19 cellular contexts compared by ENCODE assay signal in genomic region chr12:123096159-123096558, GRCh38. TPM values are rescaled to one million over a fixed set of nuclear protein-coding genes. Genes with fewer than 3 reads are reported as not detected.
A peak's percentile ranks its signal among the peaks of the same experiment; 100 is the strongest.
DNase-seq lines count a peak whose midpoint lies in the region; ATAC-seq, FAIRE-seq and TF ChIP-seq lines count a peak whose summit lies in the region.
"Had no signal": no experiment of that assay in that cellular context is flagged by ENCODE, and none has a peak within 500 bp of the region (broad histone marks: within the 10 kb centered on the region; RNA-seq: fewer than 3 reads in every experiment).

No MANE protein-coding gene starts in this region.

- ATAC-seq in heart left ventricle (no peak), HepG2 (no peak), HG02759 (IDR thresholded peaks at IDR 0.05; ENCODE audit: unreplicated experiment) (no peak), HG03097 (IDR thresholded peaks at IDR 0.05; ENCODE audit: low FRiP score, unreplicated experiment) (no peak)
- ATAC-seq: stimulated activated naive B cell treated with anti-CD40 and anti-IgM and Interleukin-4, amounts not matched to agents 10 μg/mL and 1 μg/mL and 100 μg/mL, for 72 hours had no signal

- H3K4me2 ChIP-seq in HepG2 (ENCODE audit: low read depth, low read length) = no peak overlapping the region
- no peak overlapping the region for H3K4me2 ChIP-seq in hepatocyte

- H3K4me1 ChIP-seq in heart left ventricle (peaks cover 21 to 84% (median 78%) of the 10 kb centered on the region in 12 donors), HepG2 (ENCODE audit: insufficient read depth, low read length) (peaks cover 61% of the 10 kb centered on the region), vagina (peaks cover 47% of the 10 kb centered on the region), hepatocyte (ENCODE audit: insufficient read depth) (peaks cover 15% of the 10 kb centered on the region)
- H3K4me1 ChIP-seq: parathyroid adenoma had no signal

- 72 to 79% (median 77%) methylated on average over 8 of the region's 8 CpGs for WGBS in heart left ventricle, 4 donors
- WGBS in HepG2 (ENCODE audit: low lambda C conversion rate) = 96% methylated on average over 6 of the region's 8 CpGs
- 95% methylated on average over 8 of the region's 8 CpGs for WGBS in hepatocyte (ENCODE audit: low lambda C conversion rate, missing lambda C conversion rate)

- H3K4me3 ChIP-seq in heart left ventricle = no peak overlapping the region
- no peak overlapping the region for H3K4me3 ChIP-seq in HepG2 (replicated peaks in 1 of 3; ENCODE audit: insufficient read depth in 1 of 3, low read depth in 2 of 3, low read length in 3 of 3)
- H3K4me3 ChIP-seq in vagina = no peak overlapping the region
- H3K4me3 ChIP-seq in hepatocyte = no peak overlapping the region
- H3K4me3 ChIP-seq: SK-N-MC had no signal

- no peaks in the 10 kb centered on the region for H3K36me3 ChIP-seq in heart left ventricle
- H3K36me3 ChIP-seq in HepG2 (replicated peaks in 1 of 2; ENCODE audit: control insufficient read depth in 1 of 2, insufficient read depth in 2 of 2, low read length in 2 of 2) = peaks cover 0 to 6% of the 10 kb centered on the region in 2 experiments; a peak in 3 of 5 replicates
- H3K36me3 ChIP-seq in vagina = no peaks in the 10 kb centered on the region
- H3K36me3 ChIP-seq in hepatocyte (replicated peaks; ENCODE audit: insufficient read depth, low read depth) = no peaks in the 10 kb centered on the region

- H3K9ac ChIP-seq in HepG2 (ENCODE audit: insufficient read depth, low read depth, low read length) = no peak overlapping the region
- H3K9ac ChIP-seq: parathyroid adenoma had no signal

- CTCF ChIA-PET in HepG2 (lab: Yijun Ruan, JAX; ENCODE audit: low intra/inter-chr PET ratio, low total read pairs) = no interaction called here

- H2AFZ ChIP-seq in HepG2 (ENCODE audit: low read length) (no peak overlapping the region), hepatocyte (no peak overlapping the region)
- H2AFZ ChIP-seq: parathyroid adenoma had no signal

- TF ChIP-seq EP300 in HepG2 (IDR thresholded peaks at IDR 0.05; ENCODE audit: low read depth in 2 of 2, low read length in 2 of 2) = no peak
- no peak for TF ChIP-seq EP300 in HepG2 (CRISPR knock-in tag; IDR thresholded peaks at IDR 0.05; ENCODE audit: borderline replicate concordance)

- no peak for TF ChIP-seq CTCF in heart left ventricle (IDR thresholded peaks at IDR 0.05)
- no peak for TF ChIP-seq CTCF in HepG2 (CRISPR knock-in tag; IDR thresholded peaks at IDR 0.05)
- TF ChIP-seq CTCF in vagina (IDR thresholded peaks at IDR 0.05) = no peak
- no peak for TF ChIP-seq CTCF in hepatocyte (IDR thresholded peaks at IDR 0.05; ENCODE audit: poor library complexity)

- H3K27me3 ChIP-seq in heart left ventricle (no peaks in the 10 kb centered on the region), HepG2 (ENCODE audit: control insufficient read depth in 1 of 2, insufficient read depth in 2 of 2, low read length in 2 of 2) (no peaks in the 10 kb centered on the region), vagina (no peaks in the 10 kb centered on the region), hepatocyte (no peaks in the 10 kb centered on the region)

- H3K9me3 ChIP-seq in heart left ventricle (no peaks in the 10 kb centered on the region), HepG2 (ENCODE audit: low read length) (no peaks in the 10 kb centered on the region), vagina (no peaks in the 10 kb centered on the region), hepatocyte (ENCODE audit: low read depth) (no peaks in the 10 kb centered on the region)

- H3K9me2 ChIP-seq in hepatocyte (replicated peaks; ENCODE audit: insufficient read depth) = no peaks in the 10 kb centered on the region

- TF ChIP-seq POLR2A in heart left ventricle (IDR thresholded peaks at IDR 0.05) (no peak), HepG2 (IDR thresholded peaks at IDR 0.05; ENCODE audit: insufficient read depth in 1 of 2, low read depth in 2 of 2, low read length in 2 of 2) (no peak), vagina (IDR thresholded peaks at IDR 0.05) (no peak)

- peak overlapping the region in 10 of 12 donors; percentile 78 to 92 (median 86) for H3K27ac ChIP-seq in heart left ventricle
- peak overlapping the region; percentile 74 for H3K27ac ChIP-seq in angular gyrus (ENCODE audit: low read depth, low read length)
- H3K27ac ChIP-seq in HepG2 (ENCODE audit: extremely low read length, insufficient read depth, low read length) = no peak overlapping the region
- H3K27ac ChIP-seq in vagina = peak overlapping the region; percentile 89
- no peak overlapping the region for H3K27ac ChIP-seq in hepatocyte
- H3K27ac ChIP-seq: parathyroid adenoma, SK-N-MC had no signal

- intact Hi-C loops in heart left ventricle (cut with DNase I) = loop anchor here in 3 of 10 donors (5.0 to 10.0 kb wide), 2 partner anchors 34 to 49 kb away; no protein-coding TSS in a partner anchor
- intact Hi-C loops in cardiac septum (cut with DNase I) = loop anchor here (2.0 kb wide), 1 partner anchor 31 kb away; no protein-coding TSS in a partner anchor
- intact Hi-C loops in HepG2 (cut with micrococcal nuclease; ENCODE audit: unreplicated experiment) = no loop called here
- intact Hi-C loops in vagina (cut with DNase I) = no loop called here

- no peaks in the 10 kb centered on the region for H3K79me2 ChIP-seq in HepG2 (ENCODE audit: insufficient read depth, low read length)
- no peaks in the 10 kb centered on the region for H3K79me2 ChIP-seq in hepatocyte

- POLR2A ChIA-PET in HepG2 (lab: Yijun Ruan, JAX) = interaction anchor here (2.1 kb wide), 1 partner anchor 137 kb away, joined by 5 read pairs; the partner anchor contains the start of genes MPHOSPH9 and MTRFR

- no peak for FAIRE-seq in HepG2 (lab: Jason Lieb, UNC)
- FAIRE-seq: astrocyte, G401.6, GM12892 had no signal

- peak in 1 of 5 donors; percentile 5 for DNase-seq in heart left ventricle
- no peak for DNase-seq in cardiac septum (ENCODE audit: low spot score)
- no peak for DNase-seq in HepG2 (ENCODE audit: low spot score)
- no peak for DNase-seq in vagina (ENCODE audit: extremely low spot score in 2 of 2)
- DNase-seq in hepatocyte (ENCODE audit: low spot score) = no peak
- DNase-seq: activated gamma-delta T cell; Kasumi-1; kidney glomerular epithelial cell; NCI-H146; stimulated activated naive B cell treated with anti-CD40 and anti-IgM and Interleukin-4, amounts not matched to agents 10 μg/mL and 1 μg/mL and 100 μg/mL, for 72 hours; T1000 had no signal

- in situ Hi-C loops in HepG2 (cut with HindIII; ENCODE audit: extremely low pct_ligation_motif_present, low pct_unique_long_range_greater_than_20kb) = no loop called here

- TF ChIP-seq RAD21 in HepG2 (CRISPR knock-in tag; IDR thresholded peaks at IDR 0.05) = no peak

- no peaks in the 10 kb centered on the region for H4K20me1 ChIP-seq in HepG2 (ENCODE audit: insufficient read depth, low read length)
- H4K20me1 ChIP-seq in hepatocyte (ENCODE audit: insufficient read depth, poor library complexity, severe bottlenecking) = peaks cover under 1% of the 10 kb centered on the region

- no TSS peak for BruUV-seq in HepG2 (replicated peaks; lab: Mats Ljungman, UMichigan)

TF ChIP-seq in HepG2, 621 proteins besides CTCF, POLR2A, EP300 and RAD21:
- TF ChIP-seq CEBPB (IDR thresholded peaks at IDR 0.05; ENCODE audit: borderline replicate concordance, low read depth, low read length) = peak; percentile 46; the same call in 1 of the 2 replicates
- no peak for TF ChIP-seq ZMYM3 (CRISPR knock-in tag; IDR thresholded peaks at IDR 0.05)
- TF ChIP-seq ZNF605 (CRISPR knock-in tag; IDR thresholded peaks at IDR 0.05) = no peak
- peak; percentile 58; the same call in 1 of the 2 replicates for TF ChIP-seq ZBTB33 (CRISPR knock-in tag; IDR thresholded peaks at IDR 0.05)

RNA-seq across cellular contexts. Expression of gene PITPNM2, which starts 54.7 kb away (rescaled TPM):
- total RNA-seq in heart left ventricle (10 to 100 TPM; 13.2 to 28.5 (median 20.7) TPM), cardiac septum (22.2 TPM), HepG2 (2016; rRNA removed; fragmentation: Illumina TruSeq; extraction: Trizol) (4.2 and 4.7 TPM in 2 replicates), vagina (8.1 TPM), hepatocyte (2.2 and 3.6 TPM in 2 replicates)
- polyA plus RNA-seq in heart left ventricle (10 to 100 TPM; 12.0 to 13.0 TPM), HepG2 (2011; rRNA removed) (5.3 TPM in 2 replicates), hepatocyte (5.7 and 6.3 TPM in 2 replicates)
- total RNA-seq in HepG2 (2016; cell fraction: cytosol; rRNA removed; fragmentation: Illumina TruSeq; extraction: Trizol; ENCODE audit: low read depth) = 2.8 and 3.0 TPM in 2 replicates
- total RNA-seq in HepG2 (2016; cell fraction: insoluble cytoplasmic fraction; rRNA removed; fragmentation: Illumina TruSeq; extraction: Trizol) = 4.4 and 4.6 TPM in 2 replicates
- total RNA-seq in HepG2 (2016; cell fraction: membrane; rRNA removed; fragmentation: Illumina TruSeq; extraction: Trizol) = 4.6 and 5.9 TPM in 2 replicates
- 8.8 and 10.6 TPM in 2 replicates for total RNA-seq in HepG2 (2016; cell fraction: nucleus; rRNA removed; fragmentation: Illumina TruSeq; extraction: Trizol)
- 1.9 and 2.8 TPM in 2 replicates for polyA plus RNA-seq in HepG2 (2011; cell fraction: cytosol; rRNA removed)
- 29.2 and 36.9 TPM in 2 replicates for polyA plus RNA-seq in HepG2 (2011; cell fraction: nucleus; rRNA removed)
- polyA plus RNA-seq in HepG2 (2012) = 4.9 and 8.6 TPM in 2 replicates
- polyA plus RNA-seq in HepG2 (2016; cell fraction: cytosol; fragmentation: Illumina TruSeq; extraction: Trizol; ENCODE audit: low read depth) = 2.0 and 2.7 TPM in 2 replicates
- 4.0 and 5.3 TPM in 2 replicates for polyA plus RNA-seq in HepG2 (2016; cell fraction: insoluble cytoplasmic fraction; fragmentation: Illumina TruSeq; extraction: Trizol; ENCODE audit: low read depth)
- 3.2 and 3.3 TPM in 2 replicates for polyA plus RNA-seq in HepG2 (2016; cell fraction: membrane; fragmentation: Illumina TruSeq; extraction: Trizol; ENCODE audit: low read depth)
- 22.7 and 28.3 TPM in 2 replicates for polyA plus RNA-seq in HepG2 (2016; cell fraction: nucleus; fragmentation: Illumina TruSeq; extraction: Trizol; ENCODE audit: insufficient read depth, low read depth)
- 9.4 and 13.8 TPM in 2 replicates for polyA minus RNA-seq in HepG2 (2011; rRNA and poly(A)+ RNA removed; ENCODE audit: low replicate concordance)
- 4.8 and 6.2 TPM in 2 replicates for polyA minus RNA-seq in HepG2 (2011; cell fraction: cytosol; rRNA and poly(A)+ RNA removed)
- 17.6 and 22.1 TPM in 2 replicates for polyA minus RNA-seq in HepG2 (2011; cell fraction: nucleus; rRNA and poly(A)+ RNA removed)

Comparison
In these comparisons a context has a peak if more than half of its experiments do, and no peak if none do; other contexts are left out.
1. H3K27ac ChIP-seq: peak in heart left ventricle (10 of 12), angular gyrus (single experiment) and vagina (single experiment); none in HepG2 (single experiment) and hepatocyte (single experiment).